In genomic region chr14:24403294-24404013, GRCh38 we compare ENCODE assay signal across 18 cellular contexts. TPM values are rescaled to one million over a fixed set of nuclear protein-coding genes. Genes with fewer than 3 reads are reported as not detected.
DNase-seq lines count a peak whose midpoint lies in the region; ATAC-seq and TF ChIP-seq lines count a peak whose summit lies in the region.
"Had no signal": no experiment of that assay in that cellular context is flagged by ENCODE, and none has a peak within 500 bp of the region (broad histone marks: within the 10 kb centered on the region; RNA-seq: fewer than 3 reads in every experiment).

No MANE protein-coding gene starts in this region.

- no peak for TF ChIP-seq CTCF in cardiac fibroblast (IDR thresholded peaks at IDR 0.05; ENCODE audit: low read depth, low read length)
- TF ChIP-seq CTCF in hepatocyte (IDR thresholded peaks at IDR 0.05; ENCODE audit: poor library complexity) = no peak
- no peak for TF ChIP-seq CTCF in smooth muscle cell (IDR thresholded peaks at IDR 0.05; ENCODE audit: borderline replicate concordance, insufficient read depth, poor library complexity, severe bottlenecking)

- H3K27me3 ChIP-seq in hepatocyte = no peaks in the 10 kb centered on the region
- H3K27me3 ChIP-seq in smooth muscle cell (ENCODE audit: low read depth) = no peaks in the 10 kb centered on the region
- H3K27me3 ChIP-seq: ascending aorta had no signal

- H3K9ac ChIP-seq in smooth muscle cell (ENCODE audit: low read depth) = no peak overlapping the region
- H3K9ac ChIP-seq: parathyroid adenoma had no signal

- H4K20me1 ChIP-seq in hepatocyte (ENCODE audit: insufficient read depth, poor library complexity, severe bottlenecking) (peaks cover 14% of the 10 kb centered on the region), smooth muscle cell (ENCODE audit: low read depth) (peaks cover 57% of the 10 kb centered on the region)

- no peaks in the 10 kb centered on the region for H3F3A ChIP-seq in smooth muscle cell (ENCODE audit: low read depth)

- H3K27ac ChIP-seq in hepatocyte (peak overlapping the region; percentile 4), smooth muscle cell (ENCODE audit: low read depth) (no peak overlapping the region)
- H3K27ac ChIP-seq: ascending aorta, parathyroid adenoma had no signal

- H3K4me2 ChIP-seq in hepatocyte (peak overlapping the region; percentile 92), smooth muscle cell (peak overlapping the region; percentile 47)
- H3K4me2 ChIP-seq: GM23338 had no signal

- H3K9me3 ChIP-seq in hepatocyte (ENCODE audit: low read depth) (no peaks in the 10 kb centered on the region), smooth muscle cell (replicated peaks; ENCODE audit: low read depth) (no peaks in the 10 kb centered on the region)
- H3K9me3 ChIP-seq: ascending aorta had no signal

- WGBS in hepatocyte (ENCODE audit: low lambda C conversion rate, missing lambda C conversion rate) = 77% methylated on average over 7 of the region's 7 CpGs
- 63% methylated on average over 7 of the region's 7 CpGs for WGBS in smooth muscle cell (ENCODE audit: low lambda C conversion rate)

- DNase-seq in HCEC 1CT (peak; percentile 21), cardiac fibroblast (ENCODE audit: low read depth in 2 of 2) (peak; percentile 45 to 57), hepatocyte (ENCODE audit: low spot score) (no peak), smooth muscle cell (lab: John Stamatoyannopoulos, UW; ENCODE audit: unreplicated experiment) (no peak), head of caudate nucleus (no peak), activated T-cell treated with anti-CD3 and anti-CD28 coated beads for 4 hours (no peak), nucleus accumbens (lab: John Stamatoyannopoulos, UW) (no peak)
- DNase-seq: activated CD4-positive, alpha-beta T cell treated with anti-CD3 and anti-CD28 coated beads, Interleukin-2, amount 10 ng/mL, durations not matched to agents 7 days and 5 days; effector memory CD8-positive, alpha-beta T cell; hippocampal formation; KBM-7; NCI-H2029; NCI-H774; T1000 had no signal

- H3K4me1 ChIP-seq in hepatocyte (ENCODE audit: insufficient read depth) (peaks cover 54% of the 10 kb centered on the region), smooth muscle cell (ENCODE audit: low read depth) (peaks cover 22% of the 10 kb centered on the region)

- no peak for ATAC-seq in GM19035 (IDR thresholded peaks at IDR 0.05; ENCODE audit: unreplicated experiment)
- ATAC-seq: effector memory CD8-positive, alpha-beta T cell; GM23338 had no signal

- H3K9me2 ChIP-seq in hepatocyte (replicated peaks; ENCODE audit: insufficient read depth) = no peaks in the 10 kb centered on the region

- H2AFZ ChIP-seq in hepatocyte (no peak overlapping the region), smooth muscle cell (ENCODE audit: low read depth) (no peak overlapping the region)
- H2AFZ ChIP-seq: GM23338, parathyroid adenoma had no signal

- H3K36me3 ChIP-seq in hepatocyte (replicated peaks; ENCODE audit: insufficient read depth, low read depth) (no peaks in the 10 kb centered on the region), smooth muscle cell (ENCODE audit: low read depth) (no peaks in the 10 kb centered on the region)

- H3K4me3 ChIP-seq in cardiac fibroblast (replicated peaks in 1 of 2; ENCODE audit: low read depth in 2 of 2, low read length in 2 of 2) (no peak overlapping the region), hepatocyte (no peak overlapping the region), smooth muscle cell (no peak overlapping the region)
- H3K4me3 ChIP-seq: ascending aorta, GM23338 had no signal

- intact Hi-C loops in head of caudate nucleus (cut with DNase I) = no loop called here

- H3K79me2 ChIP-seq in hepatocyte = peaks cover 85% of the 10 kb centered on the region
- H3K79me2 ChIP-seq in smooth muscle cell (ENCODE audit: low read depth) = peaks cover 59% of the 10 kb centered on the region

RNA-seq across cellular contexts. Expression of gene NYNRIN, which starts 4.7 kb away (rescaled TPM):
- total RNA-seq in hepatocyte (41.7 and 56.5 TPM in 2 replicates), smooth muscle cell (38.0 and 41.1 TPM in 2 replicates)
- polyA plus RNA-seq in hepatocyte (34.4 and 34.5 TPM in 2 replicates), smooth muscle cell (29.5 and 30.3 TPM in 2 replicates)

RNA-seq across cellular contexts. Expression of gene CBLN3, which starts 26.0 kb away (rescaled TPM):
- total RNA-seq in hepatocyte = 2.2 and 2.8 TPM in 2 replicates
- polyA plus RNA-seq in hepatocyte = 0.99 and 2.4 TPM in 2 replicates
- total RNA-seq in smooth muscle cell = 1.1 and 3.0 TPM in 2 replicates
- polyA plus RNA-seq in smooth muscle cell = 1.6 and 2.5 TPM in 2 replicates

RNA-seq across cellular contexts. Expression of gene KHNYN, which starts 26.3 kb away (rescaled TPM):
- 67.1 and 90.5 TPM in 2 replicates for total RNA-seq in hepatocyte
- polyA plus RNA-seq in hepatocyte = 36.4 and 39.6 TPM in 2 replicates
- 43.1 and 55.7 TPM in 2 replicates for total RNA-seq in smooth muscle cell
- polyA plus RNA-seq in smooth muscle cell = 28.2 and 34.8 TPM in 2 replicates

RNA-seq across cellular contexts. Expression of gene NFATC4, which starts 35.5 kb away (rescaled TPM):
- total RNA-seq in hepatocyte (37.8 and 45.0 TPM in 2 replicates), smooth muscle cell (40.1 and 44.6 TPM in 2 replicates)
- polyA plus RNA-seq in hepatocyte (68.8 and 84.5 TPM in 2 replicates), smooth muscle cell (84.7 and 93.3 TPM in 2 replicates)
- total RNA-seq: activated CD4-positive, alpha-beta T cell treated with anti-CD3 and anti-CD28 coated beads, Interleukin-2, amount 10 ng/mL, durations not matched to agents 7 days and 5 days had no signal

RNA-seq across cellular contexts. Expression of gene SDR39U1, which starts 39.1 kb away (rescaled TPM):
- 24.4 and 34.1 TPM in 2 replicates for total RNA-seq in hepatocyte
- 99.7 and 102 TPM in 2 replicates for polyA plus RNA-seq in hepatocyte
- total RNA-seq in smooth muscle cell = 20.9 and 21.6 TPM in 2 replicates
- polyA plus RNA-seq in smooth muscle cell = 62.6 and 78.8 TPM in 2 replicates

Comparison
In these comparisons a context has a peak if more than half of its experiments do, and no peak if none do; other contexts are left out.
1. DNase-seq: peak in HCEC 1CT (single experiment) and cardiac fibroblast (2 of 2); none in hepatocyte (single experiment), smooth muscle cell (single experiment), head of caudate nucleus (0 of 42), activated T-cell treated with anti-CD3 and anti-CD28 coated beads for 4 hours (single experiment) and nucleus accumbens (0 of 56).